Comparison of ENCODE assay signal across 22 cellular contexts in the genomic region with DNA sequence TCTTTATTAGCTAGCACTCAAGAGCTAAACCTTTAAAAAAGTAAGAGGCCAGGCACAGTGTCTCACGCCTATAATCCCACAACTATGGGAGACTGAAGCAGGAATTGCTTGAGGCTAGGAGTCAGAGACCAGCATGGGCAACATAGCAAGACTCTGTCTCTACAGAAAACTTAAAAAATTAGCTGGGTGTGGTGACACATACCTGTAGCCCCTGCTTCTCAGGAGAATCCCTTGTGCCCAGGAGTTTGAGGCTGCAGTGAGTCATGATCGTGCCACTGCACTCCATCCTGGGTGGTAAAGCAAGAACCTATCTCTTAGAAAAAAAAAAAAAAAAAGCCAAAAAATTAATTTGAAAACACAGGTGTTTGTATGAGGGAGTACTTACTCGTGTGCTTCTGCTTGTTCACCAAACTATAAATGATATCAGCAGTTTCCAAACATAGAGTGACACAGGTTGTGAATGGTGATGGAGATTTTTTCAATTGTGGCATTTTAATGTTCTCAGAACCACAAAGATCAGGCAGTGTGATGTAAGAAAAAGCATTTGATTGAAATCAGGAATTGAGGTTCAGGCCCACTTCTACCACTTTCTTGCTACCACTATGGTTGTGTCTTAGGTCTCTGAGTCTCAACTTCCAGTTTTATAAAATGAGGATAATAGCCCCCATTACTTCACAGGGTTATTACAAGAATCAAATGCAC.
A peak's percentile ranks its signal among the peaks of the same experiment; 100 is the strongest.
DNase-seq lines count a peak whose midpoint lies in the region; ATAC-seq and TF ChIP-seq lines count a peak whose summit lies in the region.
"Had no signal": no experiment of that assay in that cellular context is flagged by ENCODE, and none has a peak within 500 bp of the region (broad histone marks: within the 10 kb centered on the region; RNA-seq: fewer than 3 reads in every experiment).

No MANE protein-coding gene starts in this region.

- no peaks in the 10 kb centered on the region for H3K9me2 ChIP-seq in HCT116 (ENCODE audit: insufficient read depth)

- CTCF ChIA-PET in HCT116 (lab: Charles Lee): no interaction called here
- CTCF ChIA-PET in Panc1 (lab: Charles Lee): no interaction called here

- H3K9me3 ChIP-seq in HCT116 (ENCODE audit: control insufficient read depth in 1 of 2, insufficient read depth in 1 of 2, low read depth in 1 of 2, low read length in 2 of 2): no peaks in the 10 kb centered on the region
- no peaks in the 10 kb centered on the region for H3K9me3 ChIP-seq in Panc1 (ENCODE audit: control insufficient read depth, insufficient read depth, low read depth, low read length)
- H3K9me3 ChIP-seq: pancreas, right atrium auricular region had no signal

- no peak for TF ChIP-seq POLR2A in HCT116 (IDR thresholded peaks at IDR 0.05; ENCODE audit: borderline replicate concordance, extremely low read depth, insufficient read depth, insufficient read length)

- TSS peak; percentile 13 for BruUV-seq in HCT116 (replicated peaks; lab: Mats Ljungman, UMichigan)
- TSS peak; percentile 15 for BruUV-seq in Panc1 (replicated peaks; lab: Mats Ljungman, UMichigan)

- RAD21 ChIA-PET in HCT116 (lab: Charles Lee; ENCODE audit: low non-redundant PET in 1 of 2, low total read pairs in 2 of 2, uncharacterized antibody in 2 of 2, unreplicated experiment in 2 of 2): no interaction called here

- H3K27me3 ChIP-seq in HCT116 (ENCODE audit: insufficient read depth, low read length) (no peaks in the 10 kb centered on the region), Panc1 (ENCODE audit: control insufficient read depth, insufficient read depth, low read length) (no peaks in the 10 kb centered on the region)
- H3K27me3 ChIP-seq: cardiac muscle cell, pancreas, right atrium auricular region had no signal

- no peaks in the 10 kb centered on the region for H3K9me3 Mint-ChIP-seq in nephron progenitor cell
- H3K9me3 Mint-ChIP-seq: CD8-positive, alpha-beta T cell; type B pancreatic cell had no signal

- H3K36me3 ChIP-seq in HCT116 (ENCODE audit: control insufficient read depth in 1 of 2, insufficient read depth in 2 of 2, low read length in 2 of 2): peaks cover 2 to 3% of the 10 kb centered on the region in 2 experiments; a peak in 2 of 4 replicates
- H3K36me3 ChIP-seq in Panc1 (ENCODE audit: control insufficient read depth, insufficient read depth, low read length): no peaks in the 10 kb centered on the region
- H3K36me3 ChIP-seq: cardiac muscle cell had no signal

- intact Hi-C loops in HCT116 (cut with micrococcal nuclease) (no loop called here), Panc1 (cut with micrococcal nuclease; ENCODE audit: unreplicated experiment) (no loop called here)

- H3K27me3 Mint-ChIP-seq in nephron progenitor cell (ENCODE audit: low read depth, poor library complexity): no peaks in the 10 kb centered on the region
- H3K27me3 Mint-ChIP-seq: type B pancreatic cell had no signal

- no peak overlapping the region for H3K4me2 ChIP-seq in HCT116 (ENCODE audit: low read length)

- TF ChIP-seq CTCF in HCT116 (IDR thresholded peaks at IDR 0.05 in 2 of 3, conservative IDR thresholded peaks at IDR 0.05 in 1 of 3; ENCODE audit: borderline replicate concordance in 1 of 3, insufficient read depth in 1 of 3, low read depth in 2 of 3, low read length in 2 of 3) (no peak), Panc1 (IDR thresholded peaks at IDR 0.05) (no peak), nephron progenitor cell (IDR thresholded peaks at IDR 0.05) (no peak)

- peaks cover 69% of the 10 kb centered on the region for H3K4me1 Mint-ChIP-seq in nephron progenitor cell

- H3K4me1 ChIP-seq in HCT116 (ENCODE audit: control insufficient read depth in 1 of 2, insufficient read depth in 2 of 2, low read length in 2 of 2): peaks cover 0 to 2% of the 10 kb centered on the region in 2 experiments; a peak in 1 of 4 replicates
- peaks cover 5% of the 10 kb centered on the region for H3K4me1 ChIP-seq in Panc1 (ENCODE audit: control insufficient read depth, insufficient read depth, low read length)

- no peak overlapping the region for H3K4me3 ChIP-seq in HCT116 (replicated peaks in 1 of 2; ENCODE audit: low read depth in 1 of 2, low read length in 2 of 2)
- no peak overlapping the region for H3K4me3 ChIP-seq in Panc1 (ENCODE audit: low read depth in 2 of 2, low read length in 2 of 2)
- H3K4me3 ChIP-seq: cardiac muscle cell, pancreas, right atrium auricular region had no signal

- no peak overlapping the region for H3K4me3 Mint-ChIP-seq in nephron progenitor cell
- H3K4me3 Mint-ChIP-seq: CD8-positive, alpha-beta T cell; type B pancreatic cell had no signal

- H2AFZ ChIP-seq in HCT116 (ENCODE audit: low read depth, low read length, poor library complexity, severe bottlenecking): no peak overlapping the region

- H4K20me1 ChIP-seq in HCT116 (ENCODE audit: insufficient read depth): no peaks in the 10 kb centered on the region; the same call in 1 of the 2 replicates

- peak; percentile 25 for DNase-seq in activated CD4-positive, alpha-beta T cell treated with anti-CD3 and anti-CD28 coated beads for 48 hours
- no peak for DNase-seq in activated CD4-positive, alpha-beta T cell treated with anti-CD3 and anti-CD28 coated beads, Interleukin-2, amount 50 U/mL, for 1 hour
- DNase-seq in HCT116 (ENCODE audit: low read depth, low spot score): no peak
- DNase-seq in Panc1 (ENCODE audit: low read depth, low spot score): no peak
- no peak for DNase-seq in nephron progenitor cell
- no peak for DNase-seq in dermis blood vessel endothelial cell
- no peak for DNase-seq in GDM1 (lab: John Stamatoyannopoulos, UW)
- DNase-seq: activated CD8-positive, alpha-beta memory T cell treated with anti-CD3 and anti-CD28 coated beads, Interleukin-2, amount 50 U/mL, for 48 hours; AML-193; anterior cingulate cortex; CD8-positive, alpha-beta T cell; cortex of kidney; DMS153; NCI-H1436; NCI-H2107; NCI-H510A treated with DMSO at 0.1 percent for 48 hours; pancreas; T-helper 1 cell had no signal

- H3K27ac Mint-ChIP-seq in nephron progenitor cell: peak overlapping the region; percentile 42
- H3K27ac Mint-ChIP-seq: CD8-positive, alpha-beta T cell; type B pancreatic cell had no signal

- peaks cover 56% of the 10 kb centered on the region for H3K79me2 ChIP-seq in HCT116 (ENCODE audit: insufficient read depth, low read length)

- in situ Hi-C loops in Panc1 (cut with HindIII; ENCODE audit: low pct_unique_long_range_greater_than_20kb, low sequenced_read_pairs): no loop called here

- no peak for TF ChIP-seq RAD21 in HCT116 (IDR thresholded peaks at IDR 0.05; ENCODE audit: low read depth)

- POLR2A ChIA-PET in HCT116 (lab: Charles Lee) (no interaction called here), Panc1 (lab: Charles Lee) (no interaction called here)

- H3K9ac ChIP-seq in HCT116 (ENCODE audit: low read length): no peak overlapping the region

- H3K36me3 Mint-ChIP-seq in nephron progenitor cell (ENCODE audit: low read depth): peaks cover 45% of the 10 kb centered on the region

- ATAC-seq in HCT116 (no peak), Panc1 (no peak), HG03571 (IDR thresholded peaks at IDR 0.05; ENCODE audit: unreplicated experiment) (no peak)
- ATAC-seq: CD8-positive, alpha-beta T cell; pancreas had no signal

- no peak overlapping the region for H3K27ac ChIP-seq in HCT116 (ENCODE audit: low read depth, low read length)
- no peak overlapping the region for H3K27ac ChIP-seq in Panc1 (ENCODE audit: low read length)
- H3K27ac ChIP-seq: cardiac muscle cell, pancreas, right atrium auricular region had no signal

TF ChIP-seq in HCT116, 20 proteins besides CTCF, POLR2A, EP300 and RAD21:
- TF ChIP-seq POLR2AphosphoS5 (IDR thresholded peaks at IDR 0.05; ENCODE audit: low read depth, low read length) (no peak), EZH2phosphoT487 (IDR thresholded peaks at IDR 0.05; ENCODE audit: borderline replicate concordance) (no peak), JUND (IDR thresholded peaks at IDR 0.05) (no peak), FOSL1 (IDR thresholded peaks at IDR 0.05; ENCODE audit: low read depth) (no peak), ZFX (IDR thresholded peaks at IDR 0.05) (no peak)
- TF ChIP-seq, protein P1, sequence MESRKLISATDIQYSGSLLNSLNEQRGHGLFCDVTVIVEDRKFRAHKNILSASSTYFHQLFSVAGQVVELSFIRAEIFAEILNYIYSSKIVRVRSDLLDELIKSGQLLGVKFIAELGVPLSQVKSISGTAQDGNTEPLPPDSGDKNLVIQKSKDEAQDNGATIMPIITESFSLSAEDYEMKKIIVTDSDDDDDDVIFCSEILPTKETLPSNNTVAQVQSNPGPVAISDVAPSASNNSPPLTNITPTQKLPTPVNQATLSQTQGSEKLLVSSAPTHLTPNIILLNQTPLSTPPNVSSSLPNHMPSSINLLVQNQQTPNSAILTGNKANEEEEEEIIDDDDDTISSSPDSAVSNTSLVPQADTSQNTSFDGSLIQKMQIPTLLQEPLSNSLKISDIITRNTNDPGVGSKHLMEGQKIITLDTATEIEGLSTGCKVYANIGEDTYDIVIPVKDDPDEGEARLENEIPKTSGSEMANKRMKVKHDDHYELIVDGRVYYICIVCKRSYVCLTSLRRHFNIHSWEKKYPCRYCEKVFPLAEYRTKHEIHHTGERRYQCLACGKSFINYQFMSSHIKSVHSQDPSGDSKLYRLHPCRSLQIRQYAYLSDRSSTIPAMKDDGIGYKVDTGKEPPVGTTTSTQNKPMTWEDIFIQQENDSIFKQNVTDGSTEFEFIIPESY (IDR thresholded peaks at IDR 0.05; ENCODE audit: extremely low read depth, insufficient replicate concordance, low read length): no peak
